In genomic region chr2:20822535-20823490, GRCh38 we compare ENCODE assay signal across 1 cellular context.
A peak's percentile ranks its signal among the peaks of the same experiment; 100 is the strongest.
TF ChIP-seq lines count a peak whose summit lies in the region.

Gene LDAH (minus strand): TSS chr2:20823101. CDS start chr2:20801463, 21,638 bp downstream.

TF ChIP-seq in HepG2, 621 proteins besides CTCF, POLR2A, EP300 and RAD21 (continued from another document and continues in another):
- TF ChIP-seq CCAR2 (optimal IDR thresholded peaks at IDR 0.05; ENCODE audit: low read depth, low read length) (no peak), ZNF232 (CRISPR knock-in tag; IDR thresholded peaks at IDR 0.05; ENCODE audit: borderline replicate concordance) (peak; percentile 90), AHR (CRISPR knock-in tag; IDR thresholded peaks at IDR 0.05) (no peak; the same call in none of the 2 replicates), ZNF792 (CRISPR knock-in tag; IDR thresholded peaks at IDR 0.05) (peak; percentile 88; the same call in 1 of the 2 replicates), ZMYM4 (CRISPR knock-in tag; IDR thresholded peaks at IDR 0.05) (peak; percentile 99), ZFP37 (CRISPR knock-in tag; IDR thresholded peaks at IDR 0.05; ENCODE audit: borderline replicate concordance) (no peak), MYC (CRISPR knock-in tag; IDR thresholded peaks at IDR 0.05; ENCODE audit: borderline replicate concordance) (peak; percentile 98), HOXA3 (CRISPR knock-in tag; IDR thresholded peaks at IDR 0.05) (peak; percentile 99), ZNF83 (CRISPR knock-in tag; IDR thresholded peaks at IDR 0.05; ENCODE audit: borderline replicate concordance) (0 out of 2 replicates have a peak, but pooled peaks have one; percentile 83), STAG1 (CRISPR knock-in tag; IDR thresholded peaks at IDR 0.05) (no peak), ADNP (CRISPR knock-in tag; IDR thresholded peaks at IDR 0.05) (no peak), BCL6 (CRISPR knock-in tag; IDR thresholded peaks at IDR 0.05) (peak; percentile 82), ZNF512B (CRISPR knock-in tag; IDR thresholded peaks at IDR 0.05; ENCODE audit: borderline replicate concordance) (peak; percentile 94; the same call in 1 of the 2 replicates), E2F5 (CRISPR knock-in tag; conservative IDR thresholded peaks at IDR 0.05) (peak; percentile 88), ZBED4 (CRISPR knock-in tag; IDR thresholded peaks at IDR 0.05; ENCODE audit: borderline replicate concordance) (peak; percentile 39; the same call in 1 of the 2 replicates), ZNF747 (CRISPR knock-in tag; IDR thresholded peaks at IDR 0.05; ENCODE audit: borderline replicate concordance) (peak; percentile 94; the same call in 1 of the 2 replicates), TOPORS (CRISPR knock-in tag; IDR thresholded peaks at IDR 0.05) (0 out of 2 replicates have a peak, but pooled peaks have one; percentile 57), KDM6A (CRISPR knock-in tag; IDR thresholded peaks at IDR 0.05; ENCODE audit: low read depth) (no peak), MTA1 (CRISPR knock-in tag; IDR thresholded peaks at IDR 0.05; ENCODE audit: borderline replicate concordance) (peak; percentile 92; the same call in 1 of the 2 replicates), KLF6 (CRISPR knock-in tag; IDR thresholded peaks at IDR 0.05) (peak; percentile 93), GMEB1 (CRISPR knock-in tag; IDR thresholded peaks at IDR 0.05; ENCODE audit: borderline replicate concordance) (peak; percentile 63), RFX3 (CRISPR knock-in tag; IDR thresholded peaks at IDR 0.05) (no peak), KMT2A (CRISPR knock-in tag; IDR thresholded peaks at IDR 0.05) (peak; percentile 94), ZNF660 (CRISPR knock-in tag; IDR thresholded peaks at IDR 0.05; ENCODE audit: borderline replicate concordance, low read depth) (peak; percentile 74; the same call in 1 of the 2 replicates), PAX8 (CRISPR knock-in tag; IDR thresholded peaks at IDR 0.05; ENCODE audit: borderline replicate concordance) (0 out of 2 replicates have a peak, but pooled peaks have one; percentile 41), ZNF180 (CRISPR knock-in tag; IDR thresholded peaks at IDR 0.05; ENCODE audit: borderline replicate concordance, low read depth) (no peak), TSC22D2 (CRISPR knock-in tag; IDR thresholded peaks at IDR 0.05; ENCODE audit: borderline replicate concordance) (peak; percentile 60; the same call in 1 of the 2 replicates), IRX3 (CRISPR knock-in tag; IDR thresholded peaks at IDR 0.05; ENCODE audit: borderline replicate concordance, low read depth) (peak; percentile 39; the same call in 1 of the 2 replicates), ZNF383 (CRISPR knock-in tag; IDR thresholded peaks at IDR 0.05; ENCODE audit: borderline replicate concordance) (no peak), THAP9 (CRISPR knock-in tag; IDR thresholded peaks at IDR 0.05; ENCODE audit: borderline replicate concordance) (peak; percentile 93), ZSCAN5A (CRISPR knock-in tag; IDR thresholded peaks at IDR 0.05; ENCODE audit: borderline replicate concordance) (no peak; the same call in 1 of the 2 replicates), SUZ12 (IDR thresholded peaks at IDR 0.05; ENCODE audit: low read depth, low read length) (peak; percentile 22; the same call in 1 of the 2 replicates), ZNF33B (CRISPR knock-in tag; IDR thresholded peaks at IDR 0.05) (0 out of 2 replicates have a peak, but pooled peaks have one; percentile 15), ZNF766 (CRISPR knock-in tag; IDR thresholded peaks at IDR 0.05; ENCODE audit: borderline replicate concordance) (peak; percentile 92; the same call in 1 of the 2 replicates), PHF20 (CRISPR knock-in tag; IDR thresholded peaks at IDR 0.05) (peak; percentile 100), ZMYM2 (CRISPR knock-in tag; IDR thresholded peaks at IDR 0.05) (peak; percentile 49; the same call in 1 of the 2 replicates), MYNN (CRISPR knock-in tag; IDR thresholded peaks at IDR 0.05; ENCODE audit: low read depth) (peak; percentile 93; the same call in 1 of the 2 replicates), POLR2AphosphoS5 (IDR thresholded peaks at IDR 0.05; ENCODE audit: low read depth, low read length) (peak; percentile 95), MAFG (CRISPR knock-in tag; IDR thresholded peaks at IDR 0.05) (no peak; the same call in 1 of the 2 replicates), PITX1 (CRISPR knock-in tag; IDR thresholded peaks at IDR 0.05) (peak; percentile 90), RFX1 (IDR thresholded peaks at IDR 0.05) (no peak), PBX2 (CRISPR knock-in tag; IDR thresholded peaks at IDR 0.05) (no peak; the same call in 1 of the 2 replicates), CHD2 (IDR thresholded peaks at IDR 0.05; ENCODE audit: low read depth, low read length) (no peak; the same call in 1 of the 2 replicates), ASH2L (IDR thresholded peaks at IDR 0.05; ENCODE audit: insufficient read length, low read depth, low read length) (peak; percentile 99), PRDM10 (CRISPR knock-in tag; IDR thresholded peaks at IDR 0.05; ENCODE audit: low read depth) (peak; percentile 78)
